In genomic region chr3:62662680-62663079, GRCh38 we compare ENCODE assay signal across 23 cellular contexts.
"Had no signal": no experiment of that assay in that cellular context is flagged by ENCODE, and none has a peak within 500 bp of the region (broad histone marks: within the 10 kb centered on the region; RNA-seq: fewer than 3 reads in every experiment).

No MANE protein-coding gene starts in this region.

- H3K27ac ChIP-seq: ascending aorta, body of pancreas, coronary artery, PC-9 had no signal

- H3K9me3 ChIP-seq: ascending aorta, body of pancreas had no signal

- H3K4me2 ChIP-seq: PC-9 had no signal

- H3K4me3 ChIP-seq: ascending aorta, body of pancreas, coronary artery, PC-9 had no signal

- DNase-seq: activated B cell treated with CpG ODN at 0.5 μM for 24 hours; activated CD4-positive, alpha-beta T cell treated with anti-CD3 and anti-CD28 coated beads for 1 hour; activated CD4-positive, alpha-beta T cell treated with anti-CD3 and anti-CD28 coated beads, Interleukin-2, amount 10 ng/mL, durations not matched to agents 24 days and 14 days; activated CD4-positive, alpha-beta T cell treated with anti-CD3 and anti-CD28 coated beads, Interleukin-2, amount 50 U/mL, for 48 hours; activated CD8-positive, alpha-beta memory T cell treated with anti-CD3 and anti-CD28 coated beads, Interleukin-2, amount 10 ng/mL, durations not matched to agents 7 days and 5 days; activated effector memory CD4-positive, alpha-beta T cell treated with anti-CD3 and anti-CD28 coated beads, Interleukin-2, amount 50 U/mL, for 16 hours; activated naive CD4-positive, alpha-beta T cell treated with Interleukin-2 at 50 U/mL for 16 hours; activated naive CD8-positive, alpha-beta T cell treated with anti-CD3 and anti-CD28 coated beads, Interleukin-2, amount 50 U/mL, for 24 hours; activated T-cell treated with anti-CD3 and anti-CD28 coated beads, Interleukin-2, amount 50 U/mL, for 24 hours; amniotic stem cell; central memory CD4-positive, alpha-beta T cell; Kasumi-1; NCI-H1105 treated with DMSO at 0.1 percent for 48 hours; NCI-H1436 treated with DMSO at 0.1 percent for 48 hours; NCI-H187; NCI-H2081; NCI-H510A treated with DMSO at 0.1 percent for 48 hours; NCI-H748 treated with DMSO at 0.1 percent for 48 hours; PC-9 had no signal

- ATAC-seq: activated CD8-positive, alpha-beta memory T cell treated with anti-CD3 and anti-CD28 coated beads, Interleukin-2, amount 10 ng/mL, durations not matched to agents 7 days and 5 days; activated naive CD4-positive, alpha-beta T cell treated with anti-CD3 and anti-CD28 coated beads, Interleukin-2, amount 50 U/mL, for 72 hours; activated naive CD8-positive, alpha-beta T cell treated with anti-CD3 and anti-CD28 coated beads, Interleukin-2, amount 50 U/mL, for 24 hours; body of pancreas had no signal

- H3K27me3 ChIP-seq: ascending aorta, body of pancreas had no signal

- H2AFZ ChIP-seq: PC-9 had no signal

- H3K36me3 ChIP-seq: ascending aorta had no signal

- H3K4me1 ChIP-seq: ascending aorta, body of pancreas had no signal
